ENCODE assay signal across 29 cellular contexts in the genomic region with DNA sequence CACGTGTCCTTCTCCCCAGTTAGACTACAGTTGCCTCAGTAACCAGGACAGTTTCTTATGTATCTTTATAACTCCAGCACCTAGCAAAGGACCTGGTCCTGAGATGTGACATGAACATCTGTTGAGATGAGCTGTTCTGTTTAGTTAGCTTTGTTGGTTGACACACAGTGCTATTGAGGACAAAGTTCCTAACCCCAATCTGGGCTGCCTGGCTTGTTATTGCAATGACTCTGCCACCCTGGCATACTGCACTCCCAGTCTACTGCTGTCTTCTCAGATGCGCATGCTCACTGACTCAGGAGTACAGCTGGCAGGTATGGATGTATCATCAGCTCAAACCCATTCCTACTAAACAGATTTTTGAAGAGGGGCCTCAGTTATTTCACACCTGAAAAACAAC. TPM values are rescaled to one million over a fixed set of nuclear protein-coding genes. Genes with fewer than 3 reads are reported as not detected.
"Had no signal": no experiment of that assay in that cellular context is flagged by ENCODE, and none has a peak within 500 bp of the region (broad histone marks: within the 10 kb centered on the region; RNA-seq: fewer than 3 reads in every experiment).

No MANE protein-coding gene starts in this region.

- H3K4me1 ChIP-seq: psoas muscle had no signal

- DNase-seq: central memory CD4-positive, alpha-beta T cell; effector memory CD4-positive, alpha-beta T cell; esophagus squamous epithelium; foreskin melanocyte; head of caudate nucleus; hippocampal formation; kidney glomerular epithelial cell; left lung; mesenchymal stem cell; midbrain; naive B cell; psoas muscle; retina; stimulated activated CD4-positive, alpha-beta T cell treated with anti-CD3 and anti-CD28 coated beads, Interleukin-12 subunit alpha, Interleukin-12 subunit beta, amount 100 ng/mL, for 4 hours; stimulated activated naive CD4-positive, alpha-beta T cell; stomach; substantia nigra; transverse colon had no signal

- ATAC-seq: left lung, psoas muscle, sciatic nerve had no signal

- H3K9me3 Mint-ChIP-seq: naive B cell, nephron had no signal

- H3K27ac Mint-ChIP-seq: nephron had no signal

- H3K27ac ChIP-seq: coronary artery, epithelial cell of prostate, esophagus squamous epithelium, left lung, psoas muscle, skin epidermis, stomach, thoracic aorta, transverse colon had no signal

- H3K4me3 Mint-ChIP-seq: naive B cell, nephron had no signal

- H3K4me3 ChIP-seq: coronary artery, esophagus squamous epithelium, left lung, lung, psoas muscle, skin epidermis, stomach, thoracic aorta, transverse colon had no signal

- H3K27me3 ChIP-seq: esophagus squamous epithelium, left lung, stomach, transverse colon had no signal

- H3K36me3 ChIP-seq: thoracic aorta, transverse colon had no signal

- H3K9me3 ChIP-seq: esophagus squamous epithelium, left lung, psoas muscle, stomach, thoracic aorta, transverse colon had no signal

- FAIRE-seq: endometrium, islet of Langerhans, urothelium cell line had no signal

RNA-seq across cellular contexts. Expression of a gene that starts 52.6 kb away (rescaled TPM):
- total RNA-seq: dermis microvascular lymphatic vessel endothelial cell had no signal
